ENCODE assay signal across 10 cellular contexts in genomic region chr6:125818225-125818657, GRCh38. TPM values are rescaled to one million over a fixed set of nuclear protein-coding genes. Genes with fewer than 3 reads are reported as not detected.
A peak's percentile ranks its signal among the peaks of the same experiment; 100 is the strongest.
DNase-seq lines count a peak whose midpoint lies in the region; ATAC-seq and TF ChIP-seq lines count a peak whose summit lies in the region.
"Had no signal": no experiment of that assay in that cellular context is flagged by ENCODE, and none has a peak within 500 bp of the region (broad histone marks: within the 10 kb centered on the region; RNA-seq: fewer than 3 reads in every experiment).

No MANE protein-coding gene starts in this region.

- CTCF ChIA-PET in activated CD4-positive, alpha-beta T cell treated with anti-CD3 and anti-CD28 coated beads, Interleukin-2, amount 10 ng/mL, durations not matched to agents 7 days and 5 days (lab: Charles Lee), result interaction anchor here (0.9 kb wide), 1 partner anchor 145 kb away, joined by 3 read pairs; no protein-coding TSS in a partner anchor
- CTCF ChIA-PET in activated CD4-positive, alpha-beta T cell treated with anti-CD3 and anti-CD28 coated beads for 36 hours (lab: Charles Lee), result interaction anchor here (0.9 to 1.2 kb wide), 2 partner anchors 11 to 27 kb away, joined by 3 to 4 read pairs; no protein-coding TSS in a partner anchor

- peaks cover 35% of the 10 kb centered on the region for H3K4me1 Mint-ChIP-seq in activated CD4-positive, alpha-beta T cell treated with anti-CD3 and anti-CD28 coated beads, Interleukin-2, amount 10 ng/mL, durations not matched to agents 7 days and 5 days
- peaks cover 52% of the 10 kb centered on the region for H3K4me1 Mint-ChIP-seq in activated CD4-positive, alpha-beta T cell treated with anti-CD3 and anti-CD28 coated beads for 36 hours
- peaks cover 25% of the 10 kb centered on the region for H3K4me1 Mint-ChIP-seq in endodermal cell

- no peaks in the 10 kb centered on the region for H3K9me3 Mint-ChIP-seq in activated CD4-positive, alpha-beta T cell treated with anti-CD3 and anti-CD28 coated beads, Interleukin-2, amount 10 ng/mL, durations not matched to agents 7 days and 5 days
- no peaks in the 10 kb centered on the region for H3K9me3 Mint-ChIP-seq in activated CD4-positive, alpha-beta T cell treated with anti-CD3 and anti-CD28 coated beads for 36 hours (ENCODE audit: low read depth)
- H3K9me3 Mint-ChIP-seq in endodermal cell, result no peaks in the 10 kb centered on the region

- no peak overlapping the region for H3K9ac ChIP-seq in endodermal cell (ENCODE audit: extremely low read depth, low read length, poor library complexity, severe bottlenecking)

- no peak overlapping the region for H3K27ac ChIP-seq in endodermal cell (ENCODE audit: low read depth, low read length)
- peak overlapping the region; percentile 4 for H3K27ac ChIP-seq in temporal lobe (ENCODE audit: low read depth, low read length)

- no peaks in the 10 kb centered on the region for H3K9me3 ChIP-seq in endodermal cell (ENCODE audit: control insufficient read depth, low read length)

- no peaks in the 10 kb centered on the region for H3K27me3 ChIP-seq in endodermal cell (ENCODE audit: control insufficient read depth, insufficient read depth, low read length, poor library complexity, severe bottlenecking)

- 93 to 100% methylated on average over 1 to 2 of the region's 2 CpGs for WGBS in endodermal cell (ENCODE audit: insufficient coverage in 1 of 2, insufficient read length in 1 of 2), 2 experiments

- POLR2A ChIA-PET in activated CD4-positive, alpha-beta T cell treated with anti-CD3 and anti-CD28 coated beads, Interleukin-2, amount 10 ng/mL, durations not matched to agents 7 days and 5 days (lab: Charles Lee), result no interaction called here
- POLR2A ChIA-PET in activated CD4-positive, alpha-beta T cell treated with anti-CD3 and anti-CD28 coated beads for 36 hours (lab: Charles Lee), result no interaction called here

- no peak for ATAC-seq in activated CD4-positive, alpha-beta T cell treated with anti-CD3 and anti-CD28 coated beads for 36 hours
- peak; percentile 57 for ATAC-seq in HG02870 (IDR thresholded peaks at IDR 0.05; ENCODE audit: unreplicated experiment)
- ATAC-seq: activated CD4-positive, CD25-positive, alpha-beta regulatory T cell treated with anti-CD3 and anti-CD28 coated beads, Interleukin-2, amount 50 U/mL, for 24 hours had no signal

- no peak for DNase-seq in activated CD4-positive, alpha-beta T cell treated with anti-CD3 and anti-CD28 coated beads, Interleukin-2, amount 10 ng/mL, durations not matched to agents 7 days and 5 days
- no peak for DNase-seq in activated CD4-positive, alpha-beta T cell treated with anti-CD3 and anti-CD28 coated beads for 36 hours
- DNase-seq in endodermal cell, result no peak
- no peak for DNase-seq in NAMALWA (ENCODE audit: low spot score)
- no peak for DNase-seq in SIG-M5 treated with dmso at 0.1 percent for 504 hours (lab: John Stamatoyannopoulos, UW; ENCODE audit: unreplicated experiment)
- DNase-seq in central memory CD4-positive, alpha-beta T cell, result no peak
- DNase-seq: NCI-H2107 had no signal

- intact Hi-C loops in activated CD4-positive, alpha-beta T cell treated with anti-CD3 and anti-CD28 coated beads for 36 hours (cut with DNase I, micrococcal nuclease), result no loop called here

- peak overlapping the region; percentile 28 for H3K4me3 ChIP-seq in endodermal cell (ENCODE audit: low read length)

- H3K4me1 ChIP-seq in endodermal cell (ENCODE audit: control insufficient read depth, insufficient read depth, low read length), result peaks cover 16% of the 10 kb centered on the region

- H3K4me3 Mint-ChIP-seq in activated CD4-positive, alpha-beta T cell treated with anti-CD3 and anti-CD28 coated beads, Interleukin-2, amount 10 ng/mL, durations not matched to agents 7 days and 5 days, result no peak overlapping the region
- H3K4me3 Mint-ChIP-seq in activated CD4-positive, alpha-beta T cell treated with anti-CD3 and anti-CD28 coated beads for 36 hours, result no peak overlapping the region
- no peak overlapping the region for H3K4me3 Mint-ChIP-seq in endodermal cell

- no peaks in the 10 kb centered on the region for H3K36me3 ChIP-seq in endodermal cell (ENCODE audit: control insufficient read depth, insufficient read depth, low read length)

- TF ChIP-seq CTCF in endodermal cell (conservative IDR thresholded peaks at IDR 0.05), result no peak

- H3K36me3 Mint-ChIP-seq in activated CD4-positive, alpha-beta T cell treated with anti-CD3 and anti-CD28 coated beads, Interleukin-2, amount 10 ng/mL, durations not matched to agents 7 days and 5 days (ENCODE audit: low read depth), result peaks cover 54% of the 10 kb centered on the region
- H3K36me3 Mint-ChIP-seq in activated CD4-positive, alpha-beta T cell treated with anti-CD3 and anti-CD28 coated beads for 36 hours (ENCODE audit: low read depth), result peaks cover 42% of the 10 kb centered on the region
- H3K36me3 Mint-ChIP-seq in endodermal cell (ENCODE audit: low read depth), result no peaks in the 10 kb centered on the region

- H3K27me3 Mint-ChIP-seq in activated CD4-positive, alpha-beta T cell treated with anti-CD3 and anti-CD28 coated beads, Interleukin-2, amount 10 ng/mL, durations not matched to agents 7 days and 5 days, result no peaks in the 10 kb centered on the region
- H3K27me3 Mint-ChIP-seq in activated CD4-positive, alpha-beta T cell treated with anti-CD3 and anti-CD28 coated beads for 36 hours, result no peaks in the 10 kb centered on the region
- H3K27me3 Mint-ChIP-seq in endodermal cell (ENCODE audit: insufficient read depth), result no peaks in the 10 kb centered on the region

- peak overlapping the region; percentile 51 for H3K27ac Mint-ChIP-seq in activated CD4-positive, alpha-beta T cell treated with anti-CD3 and anti-CD28 coated beads, Interleukin-2, amount 10 ng/mL, durations not matched to agents 7 days and 5 days
- H3K27ac Mint-ChIP-seq in activated CD4-positive, alpha-beta T cell treated with anti-CD3 and anti-CD28 coated beads for 36 hours, result no peak overlapping the region
- H3K27ac Mint-ChIP-seq in endodermal cell, result no peak overlapping the region

RNA-seq across cellular contexts. Expression of gene NCOA7, which starts 27.5 kb away (rescaled TPM):
- 10 to 100 TPM; 43.2 to 53.1 TPM for total RNA-seq in activated CD4-positive, alpha-beta T cell treated with anti-CD3 and anti-CD28 coated beads, Interleukin-2, amount 10 ng/mL, durations not matched to agents 7 days and 5 days
- 10 to 100 TPM; 54.3 to 67.4 TPM for total RNA-seq in activated CD4-positive, alpha-beta T cell treated with anti-CD3 and anti-CD28 coated beads for 36 hours
- total RNA-seq in endodermal cell, result 10 to 100 TPM; 11.4 to 15.2 TPM
- polyA plus RNA-seq in endodermal cell (2013, experiment 1 of 2), result 3.5 TPM
- 4.6 TPM for polyA plus RNA-seq in endodermal cell (2013, experiment 2 of 2)
- 29.7 TPM for total RNA-seq in temporal lobe
